10 cellular contexts compared by ENCODE assay signal in genomic region chr3:46496745-46497555, GRCh38. TPM values are rescaled to one million over a fixed set of nuclear protein-coding genes. Genes with fewer than 3 reads are reported as not detected.
DNase-seq lines count a peak whose midpoint lies in the region; ATAC-seq and TF ChIP-seq lines count a peak whose summit lies in the region.
"Had no signal": no experiment of that assay in that cellular context is flagged by ENCODE, and none has a peak within 500 bp of the region (broad histone marks: within the 10 kb centered on the region; RNA-seq: fewer than 3 reads in every experiment).

No MANE protein-coding gene starts in this region.

- H3K27me3 Mint-ChIP-seq in natural killer cell (ENCODE audit: low read depth in 2 of 2) = peaks cover 0 to 3% of the 10 kb centered on the region in 2 donors

- no peak overlapping the region for H3K4me3 Mint-ChIP-seq in natural killer cell

- CTCF ChIA-PET in GM10248 (lab: Yijun Ruan, JAX) = interaction anchor here (0.9 to 6.9 kb wide), 17 partner anchors 8 to 133 kb away, joined by 3 to 79 read pairs (median 4); no protein-coding TSS in a partner anchor

- H3K36me3 Mint-ChIP-seq in natural killer cell = no peaks in the 10 kb centered on the region

- no peak overlapping the region for H3K27ac Mint-ChIP-seq in natural killer cell

- no peaks in the 10 kb centered on the region for H3K36me3 ChIP-seq in stomach

- no peak overlapping the region for H3K27ac ChIP-seq in stomach

- ATAC-seq in natural killer cell (peak in 1 of 3 donors; percentile 45), GM21576 (IDR thresholded peaks at IDR 0.05; ENCODE audit: unreplicated experiment) (no peak)

- H3K4me1 Mint-ChIP-seq in natural killer cell = no peaks in the 10 kb centered on the region

- DNase-seq in GM10248 (ENCODE audit: extremely low spot score) (peak; percentile 46), NCI-H69 (lab: John Stamatoyannopoulos, UW) (peak; percentile 24), natural killer cell (no peak), KG1 (lab: John Stamatoyannopoulos, UW) (no peak), stomach (no peak), glomerular visceral epithelial cell (ENCODE audit: extremely low spot score) (no peak)
- DNase-seq in activated naive CD4-positive, alpha-beta T cell treated with Interleukin-2 at 50 U/mL for 16 hours = peak; percentile 49

- TF ChIP-seq POLR2A in stomach (IDR thresholded peaks at IDR 0.05) = no peak

- peak; percentile 44 for TF ChIP-seq CTCF in GM10248 (IDR thresholded peaks at IDR 0.05; ENCODE audit: control extremely low read depth, extremely low read depth, low read depth, missing control alignments)
- TF ChIP-seq CTCF in natural killer cell (IDR thresholded peaks at IDR 0.05) = peak; percentile 35
- TF ChIP-seq CTCF in stomach (IDR thresholded peaks at IDR 0.05) = no peak

- H3K9me3 ChIP-seq in stomach = no peaks in the 10 kb centered on the region

- no peak overlapping the region for H3K4me3 ChIP-seq in stomach

- POLR2A ChIA-PET in GM10248 (lab: Yijun Ruan, JAX) = no interaction called here

- WGBS in stomach, 5 donors = 55 to 70% (median 63%) methylated on average over 9 of the region's 9 CpGs

- no peaks in the 10 kb centered on the region for H3K27me3 ChIP-seq in stomach

- no peaks in the 10 kb centered on the region for H3K9me3 Mint-ChIP-seq in natural killer cell

- H3K4me1 ChIP-seq in stomach = peaks cover 0 to 4% (median 0%) of the 10 kb centered on the region in 4 donors

- intact Hi-C loops in natural killer cell (cut with micrococcal nuclease) = no loop called here
- intact Hi-C loops in stomach (cut with DNase I; ENCODE audit: low total_unique reads) = no loop called here

- TF ChIP-seq EP300 in stomach (IDR thresholded peaks at IDR 0.05) = no peak

RNA-seq across cellular contexts. Expression of gene RTP3, which starts 0.8 kb away (rescaled TPM):
- not detected for total RNA-seq in natural killer cell
- total RNA-seq in stomach = not detected
- not detected for polyA plus RNA-seq in stomach
- total RNA-seq: pulmonary artery endothelial cell; T-helper 1 cell treated with Interleukin-12 subunit alpha and Interleukin-12 subunit beta and Interleukin-4 antibody, amounts not matched to agents 30 ng/mL and 1 ng/mL, for 36 hours had no signal

RNA-seq across cellular contexts. Expression of gene LTF, which starts 32.2 kb away (rescaled TPM):
- total RNA-seq in natural killer cell (1 to 10 TPM in 2 of 3 donors, not detected in 1; 1.0 to 1.1 TPM), stomach (100 to 1,000 TPM in 2 of 5 donors, 10 to 100 TPM in 2, under 1 TPM in 1; 0.58 to 275 (median 22.4) TPM)
- polyA plus RNA-seq in stomach = 1,000 to 10,000 TPM in 1 of 3 donors, 100 to 1,000 TPM in 1, 1 to 10 TPM in 1; 8.1 to 1,112 (median 398) TPM
- total RNA-seq: pulmonary artery endothelial cell; T-helper 1 cell treated with Interleukin-12 subunit alpha and Interleukin-12 subunit beta and Interleukin-4 antibody, amounts not matched to agents 30 ng/mL and 1 ng/mL, for 36 hours had no signal

Comparison
In these comparisons a context has a peak if more than half of its experiments do, and no peak if none do; other contexts are left out.
1. DNase-seq: peak in GM10248 (single experiment), NCI-H69 (single experiment) and activated naive CD4-positive, alpha-beta T cell treated with Interleukin-2 at 50 U/mL for 16 hours (single experiment); none in natural killer cell (single experiment), KG1 (single experiment), stomach (single experiment) and glomerular visceral epithelial cell (single experiment).
2. CTCF ChIP-seq: peak in GM10248 (single experiment) and natural killer cell (single experiment); none in stomach (0 of 7).